Comparison of ENCODE assay signal across 15 cellular contexts in genomic region chr14:78790262-78790661, GRCh38.
A peak's percentile ranks its signal among the peaks of the same experiment; 100 is the strongest.
DNase-seq lines count a peak whose midpoint lies in the region; FAIRE-seq and TF ChIP-seq lines count a peak whose summit lies in the region.
"Had no signal": no experiment of that assay in that cellular context is flagged by ENCODE, and none has a peak within 500 bp of the region (broad histone marks: within the 10 kb centered on the region; RNA-seq: fewer than 3 reads in every experiment).

No MANE protein-coding gene starts in this region.

- H3K27ac ChIP-seq in H1 (ENCODE audit: low read depth, low read length) (no peak overlapping the region), caudate nucleus (ENCODE audit: low read depth, low read length) (no peak overlapping the region), SJCRH30 (no peak overlapping the region)
- H3K27ac ChIP-seq: SJSA1, spleen had no signal

- H2AK5ac ChIP-seq in H1 (ENCODE audit: low read depth, low read length): no peak overlapping the region

- H3K79me2 ChIP-seq in H1 (ENCODE audit: control insufficient read depth in 1 of 2, insufficient read depth in 2 of 2, low read length in 2 of 2): no peaks in the 10 kb centered on the region

- no peaks in the 10 kb centered on the region for H3K9me3 ChIP-seq in H1 (ENCODE audit: insufficient read depth in 2 of 2, low read depth in 1 of 2, low read length in 1 of 2)
- H3K9me3 ChIP-seq in SJCRH30 (replicated peaks): no peaks in the 10 kb centered on the region
- H3K9me3 ChIP-seq: SJSA1, spleen had no signal

- no peak overlapping the region for H3K4me2 ChIP-seq in H1 (ENCODE audit: insufficient read depth in 1 of 2, low read depth in 2 of 2, low read length in 2 of 2)

- no peak overlapping the region for H4K5ac ChIP-seq in H1 (ENCODE audit: insufficient read length, low read depth, low read length)

- no peak overlapping the region for H4K8ac ChIP-seq in H1 (ENCODE audit: extremely low read depth, insufficient read depth, low read length)

- no peaks in the 10 kb centered on the region for H3K36me3 ChIP-seq in H1 (ENCODE audit: control insufficient read depth in 2 of 4, insufficient read depth in 4 of 4, low read length in 3 of 4)
- H3K36me3 ChIP-seq in SJCRH30: no peaks in the 10 kb centered on the region
- H3K36me3 ChIP-seq: SJSA1, spleen had no signal

- H3K4me3 ChIP-seq in H1 (ENCODE audit: extremely low read depth in 1 of 4, insufficient read depth in 2 of 4, low read depth in 3 of 4, low read length in 4 of 4): no peak overlapping the region
- no peak overlapping the region for H3K4me3 ChIP-seq in SJCRH30
- H3K4me3 ChIP-seq: SJSA1, spleen had no signal

- no peak overlapping the region; the same call in 1 of the 2 replicates for H2BK12ac ChIP-seq in H1 (ENCODE audit: low read depth, low read length)

- TF ChIP-seq CTCF in GM12873 (IDR thresholded peaks at IDR 0.05; ENCODE audit: insufficient read depth, low read depth, low read length, missing control alignments): peak; percentile 19
- TF ChIP-seq CTCF in H1 (IDR thresholded peaks at IDR 0.05; ENCODE audit: control extremely low read depth in 1 of 3, insufficient read depth in 1 of 3, low read depth in 1 of 3, low read length in 3 of 3): peak; percentile 13 to 71 (median 52)

- no peaks in the 10 kb centered on the region for H3K27me3 ChIP-seq in H1 (replicated peaks in 1 of 4; ENCODE audit: control insufficient read depth in 3 of 4, extremely low read depth in 1 of 4, insufficient read depth in 3 of 4, low read length in 3 of 4)
- H3K27me3 ChIP-seq in SJCRH30: no peaks in the 10 kb centered on the region
- H3K27me3 ChIP-seq: SJSA1, spleen had no signal

- FAIRE-seq in H1 (lab: Jason Lieb, UNC): peak; percentile 78

- H4K20me1 ChIP-seq in H1 (replicated peaks in 1 of 2; ENCODE audit: control insufficient read depth in 1 of 2, insufficient read depth in 2 of 2, low read length in 2 of 2): no peaks in the 10 kb centered on the region

- H3K23ac ChIP-seq in H1 (ENCODE audit: insufficient read length): no peak overlapping the region

- peak; percentile 18 to 59 for DNase-seq in NCI-H524 (lab: John Stamatoyannopoulos, UW)
- no peak for DNase-seq in H1 (ENCODE audit: low read depth in 1 of 2, low spot score in 2 of 2)
- peak; percentile 27 for DNase-seq in occipital lobe (lab: John Stamatoyannopoulos, UW)
- no peak for DNase-seq in caudate nucleus (lab: John Stamatoyannopoulos, UW)
- no peak for DNase-seq in SJCRH30
- DNase-seq in kidney glomerular epithelial cell (lab: John Stamatoyannopoulos, UW): no peak
- DNase-seq: activated naive CD4-positive, alpha-beta T cell treated with anti-CD3 and anti-CD28 coated beads for 36 hours; CD4-positive, alpha-beta T cell; HFFc6; NCI-H1092 treated with DMSO at 0.1 percent for 48 hours; NCI-H510A treated with DMSO at 0.1 percent for 48 hours; nucleus accumbens; spleen had no signal

- peak overlapping the region; percentile 80; the same call in 1 of the 2 replicates for H2AFZ ChIP-seq in H1 (ENCODE audit: low read length)

- H3K18ac ChIP-seq in H1 (ENCODE audit: extremely low read depth, low read length): no peak overlapping the region

- H3K56ac ChIP-seq in H1 (replicated peaks; ENCODE audit: insufficient read length, low read depth, low read length): no peak overlapping the region

- H2BK120ac ChIP-seq in H1 (replicated peaks; ENCODE audit: low read depth, low read length): no peak overlapping the region

- H3K4me1 ChIP-seq in H1 (replicated peaks in 1 of 4; ENCODE audit: control insufficient read depth in 3 of 4, insufficient read depth in 4 of 4, low read length in 3 of 4): peaks cover 0 to 3% (median 0%) of the 10 kb centered on the region in 4 experiments; a peak in 1 of 7 replicates
- H3K4me1 ChIP-seq in SJCRH30: no peaks in the 10 kb centered on the region
- H3K4me1 ChIP-seq: spleen had no signal

- H4K91ac ChIP-seq in H1 (replicated peaks; ENCODE audit: insufficient read length, low read length): no peak overlapping the region

- H2BK20ac ChIP-seq in H1 (ENCODE audit: low read length): no peak overlapping the region

- WGBS in H1 (ENCODE audit: extremely low coverage in 1 of 2, insufficient coverage in 1 of 2, insufficient read length in 1 of 2, insufficient replicate concordance in 2 of 2, low coverage in 1 of 2, low lambda C conversion rate in 2 of 2, missing lambda C conversion rate in 1 of 2), 2 experiments: 49% methylated on average over 2 of the region's 2 CpGs; no CpG with 5 or more reads in 1 of the 2 experiments

- no peak overlapping the region for H2BK5ac ChIP-seq in H1 (ENCODE audit: low read depth, low read length)

- no peaks in the 10 kb centered on the region for H3K79me1 ChIP-seq in H1 (ENCODE audit: low read depth, low read length)

- H3K14ac ChIP-seq in H1 (ENCODE audit: insufficient read length): no peak overlapping the region

- POLR2A ChIA-PET in H1 (lab: Charles Lee; ENCODE audit: partially characterized antibody): no interaction called here

- no peak overlapping the region for H2BK15ac ChIP-seq in H1 (ENCODE audit: low read length)

- TF ChIP-seq POLR2A in H1 (IDR thresholded peaks at IDR 0.05; ENCODE audit: control extremely low read depth in 1 of 2, low read depth in 2 of 2, low read length in 2 of 2): no peak

- peak; percentile 48 to 54 for TF ChIP-seq RAD21 in H1 (IDR thresholded peaks at IDR 0.05 in 1 of 2, conservative IDR thresholded peaks at IDR 0.05 in 1 of 2; ENCODE audit: low read depth in 2 of 2, low read length in 2 of 2)

- H3K23me2 ChIP-seq in H1 (ENCODE audit: low read depth, low read length): no peaks in the 10 kb centered on the region

- H3K4ac ChIP-seq in H1 (replicated peaks; ENCODE audit: insufficient read length, low read depth, low read length): no peak overlapping the region

- no peak for TF ChIP-seq EP300 in H1 (IDR thresholded peaks at IDR 0.05; ENCODE audit: borderline replicate concordance in 1 of 2, low read depth in 2 of 2, low read length in 2 of 2)

- CTCF ChIA-PET in H1 (lab: Charles Lee; ENCODE audit: partially characterized antibody): interaction anchor here (0.6 to 6.3 kb wide), 29 partner anchors 9 to 903 kb away, joined by 3 to 31 read pairs (median 4); no protein-coding TSS in a partner anchor

- no peak overlapping the region for H3K9ac ChIP-seq in H1 (replicated peaks in 1 of 4; ENCODE audit: extremely low read depth in 1 of 4, low read depth in 3 of 4, low read length in 3 of 4)

TF ChIP-seq in H1, 55 proteins besides CTCF, POLR2A, EP300 and RAD21:
- TF ChIP-seq RNF2 (IDR thresholded peaks at IDR 0.05; ENCODE audit: borderline replicate concordance, low read depth, low read length, missing control alignments, poor library complexity, severe bottlenecking) (no peak), YY1 (IDR thresholded peaks at IDR 0.05; ENCODE audit: low read depth, low read length) (peak; percentile 70; the same call in 1 of the 2 replicates), ATF2 (IDR thresholded peaks at IDR 0.05; ENCODE audit: low read length) (no peak), KDM5A (IDR thresholded peaks at IDR 0.05; ENCODE audit: low read length) (no peak)

Comparison
In these comparisons a context has a peak if more than half of its experiments do, and no peak if none do; other contexts are left out.
1. DNase-seq: peak in NCI-H524 (2 of 2) and occipital lobe (single experiment); none in H1 (0 of 2), caudate nucleus (0 of 61), SJCRH30 (0 of 2) and kidney glomerular epithelial cell (single experiment).